Comparison of ENCODE assay signal across 1 cellular context in genomic region chr15:99257107-99257750, GRCh38.
TF ChIP-seq lines count a peak whose summit lies in the region.

No MANE protein-coding gene starts in this region.

TF ChIP-seq in H1, 55 proteins besides CTCF, POLR2A, EP300 and RAD21:
- TF ChIP-seq, protein P1, sequence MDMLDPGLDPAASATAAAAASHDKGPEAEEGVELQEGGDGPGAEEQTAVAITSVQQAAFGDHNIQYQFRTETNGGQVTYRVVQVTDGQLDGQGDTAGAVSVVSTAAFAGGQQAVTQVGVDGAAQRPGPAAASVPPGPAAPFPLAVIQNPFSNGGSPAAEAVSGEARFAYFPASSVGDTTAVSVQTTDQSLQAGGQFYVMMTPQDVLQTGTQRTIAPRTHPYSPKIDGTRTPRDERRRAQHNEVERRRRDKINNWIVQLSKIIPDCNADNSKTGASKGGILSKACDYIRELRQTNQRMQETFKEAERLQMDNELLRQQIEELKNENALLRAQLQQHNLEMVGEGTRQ (IDR thresholded peaks at IDR 0.05; ENCODE audit: low read length): no peak
- TF ChIP-seq, protein P2, sequence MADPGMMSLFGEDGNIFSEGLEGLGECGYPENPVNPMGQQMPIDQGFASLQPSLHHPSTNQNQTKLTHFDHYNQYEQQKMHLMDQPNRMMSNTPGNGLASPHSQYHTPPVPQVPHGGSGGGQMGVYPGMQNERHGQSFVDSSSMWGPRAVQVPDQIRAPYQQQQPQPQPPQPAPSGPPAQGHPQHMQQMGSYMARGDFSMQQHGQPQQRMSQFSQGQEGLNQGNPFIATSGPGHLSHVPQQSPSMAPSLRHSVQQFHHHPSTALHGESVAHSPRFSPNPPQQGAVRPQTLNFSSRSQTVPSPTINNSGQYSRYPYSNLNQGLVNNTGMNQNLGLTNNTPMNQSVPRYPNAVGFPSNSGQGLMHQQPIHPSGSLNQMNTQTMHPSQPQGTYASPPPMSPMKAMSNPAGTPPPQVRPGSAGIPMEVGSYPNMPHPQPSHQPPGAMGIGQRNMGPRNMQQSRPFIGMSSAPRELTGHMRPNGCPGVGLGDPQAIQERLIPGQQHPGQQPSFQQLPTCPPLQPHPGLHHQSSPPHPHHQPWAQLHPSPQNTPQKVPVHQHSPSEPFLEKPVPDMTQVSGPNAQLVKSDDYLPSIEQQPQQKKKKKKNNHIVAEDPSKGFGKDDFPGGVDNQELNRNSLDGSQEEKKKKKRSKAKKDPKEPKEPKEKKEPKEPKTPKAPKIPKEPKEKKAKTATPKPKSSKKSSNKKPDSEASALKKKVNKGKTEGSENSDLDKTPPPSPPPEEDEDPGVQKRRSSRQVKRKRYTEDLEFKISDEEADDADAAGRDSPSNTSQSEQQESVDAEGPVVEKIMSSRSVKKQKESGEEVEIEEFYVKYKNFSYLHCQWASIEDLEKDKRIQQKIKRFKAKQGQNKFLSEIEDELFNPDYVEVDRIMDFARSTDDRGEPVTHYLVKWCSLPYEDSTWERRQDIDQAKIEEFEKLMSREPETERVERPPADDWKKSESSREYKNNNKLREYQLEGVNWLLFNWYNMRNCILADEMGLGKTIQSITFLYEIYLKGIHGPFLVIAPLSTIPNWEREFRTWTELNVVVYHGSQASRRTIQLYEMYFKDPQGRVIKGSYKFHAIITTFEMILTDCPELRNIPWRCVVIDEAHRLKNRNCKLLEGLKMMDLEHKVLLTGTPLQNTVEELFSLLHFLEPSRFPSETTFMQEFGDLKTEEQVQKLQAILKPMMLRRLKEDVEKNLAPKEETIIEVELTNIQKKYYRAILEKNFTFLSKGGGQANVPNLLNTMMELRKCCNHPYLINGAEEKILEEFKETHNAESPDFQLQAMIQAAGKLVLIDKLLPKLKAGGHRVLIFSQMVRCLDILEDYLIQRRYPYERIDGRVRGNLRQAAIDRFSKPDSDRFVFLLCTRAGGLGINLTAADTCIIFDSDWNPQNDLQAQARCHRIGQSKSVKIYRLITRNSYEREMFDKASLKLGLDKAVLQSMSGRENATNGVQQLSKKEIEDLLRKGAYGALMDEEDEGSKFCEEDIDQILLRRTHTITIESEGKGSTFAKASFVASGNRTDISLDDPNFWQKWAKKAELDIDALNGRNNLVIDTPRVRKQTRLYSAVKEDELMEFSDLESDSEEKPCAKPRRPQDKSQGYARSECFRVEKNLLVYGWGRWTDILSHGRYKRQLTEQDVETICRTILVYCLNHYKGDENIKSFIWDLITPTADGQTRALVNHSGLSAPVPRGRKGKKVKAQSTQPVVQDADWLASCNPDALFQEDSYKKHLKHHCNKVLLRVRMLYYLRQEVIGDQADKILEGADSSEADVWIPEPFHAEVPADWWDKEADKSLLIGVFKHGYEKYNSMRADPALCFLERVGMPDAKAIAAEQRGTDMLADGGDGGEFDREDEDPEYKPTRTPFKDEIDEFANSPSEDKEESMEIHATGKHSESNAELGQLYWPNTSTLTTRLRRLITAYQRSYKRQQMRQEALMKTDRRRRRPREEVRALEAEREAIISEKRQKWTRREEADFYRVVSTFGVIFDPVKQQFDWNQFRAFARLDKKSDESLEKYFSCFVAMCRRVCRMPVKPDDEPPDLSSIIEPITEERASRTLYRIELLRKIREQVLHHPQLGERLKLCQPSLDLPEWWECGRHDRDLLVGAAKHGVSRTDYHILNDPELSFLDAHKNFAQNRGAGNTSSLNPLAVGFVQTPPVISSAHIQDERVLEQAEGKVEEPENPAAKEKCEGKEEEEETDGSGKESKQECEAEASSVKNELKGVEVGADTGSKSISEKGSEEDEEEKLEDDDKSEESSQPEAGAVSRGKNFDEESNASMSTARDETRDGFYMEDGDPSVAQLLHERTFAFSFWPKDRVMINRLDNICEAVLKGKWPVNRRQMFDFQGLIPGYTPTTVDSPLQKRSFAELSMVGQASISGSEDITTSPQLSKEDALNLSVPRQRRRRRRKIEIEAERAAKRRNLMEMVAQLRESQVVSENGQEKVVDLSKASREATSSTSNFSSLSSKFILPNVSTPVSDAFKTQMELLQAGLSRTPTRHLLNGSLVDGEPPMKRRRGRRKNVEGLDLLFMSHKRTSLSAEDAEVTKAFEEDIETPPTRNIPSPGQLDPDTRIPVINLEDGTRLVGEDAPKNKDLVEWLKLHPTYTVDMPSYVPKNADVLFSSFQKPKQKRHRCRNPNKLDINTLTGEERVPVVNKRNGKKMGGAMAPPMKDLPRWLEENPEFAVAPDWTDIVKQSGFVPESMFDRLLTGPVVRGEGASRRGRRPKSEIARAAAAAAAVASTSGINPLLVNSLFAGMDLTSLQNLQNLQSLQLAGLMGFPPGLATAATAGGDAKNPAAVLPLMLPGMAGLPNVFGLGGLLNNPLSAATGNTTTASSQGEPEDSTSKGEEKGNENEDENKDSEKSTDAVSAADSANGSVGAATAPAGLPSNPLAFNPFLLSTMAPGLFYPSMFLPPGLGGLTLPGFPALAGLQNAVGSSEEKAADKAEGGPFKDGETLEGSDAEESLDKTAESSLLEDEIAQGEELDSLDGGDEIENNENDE (IDR thresholded peaks at IDR 0.05; ENCODE audit: insufficient replicate concordance, low read length): no peak
- TF ChIP-seq SRF (IDR thresholded peaks at IDR 0.05; ENCODE audit: low read depth, low read length) (no peak), TAF7 (optimal IDR thresholded peaks at IDR 0.05; ENCODE audit: borderline replicate concordance, low read depth, low read length) (no peak)
